8 cellular contexts compared by ENCODE assay signal in the genomic region with DNA sequence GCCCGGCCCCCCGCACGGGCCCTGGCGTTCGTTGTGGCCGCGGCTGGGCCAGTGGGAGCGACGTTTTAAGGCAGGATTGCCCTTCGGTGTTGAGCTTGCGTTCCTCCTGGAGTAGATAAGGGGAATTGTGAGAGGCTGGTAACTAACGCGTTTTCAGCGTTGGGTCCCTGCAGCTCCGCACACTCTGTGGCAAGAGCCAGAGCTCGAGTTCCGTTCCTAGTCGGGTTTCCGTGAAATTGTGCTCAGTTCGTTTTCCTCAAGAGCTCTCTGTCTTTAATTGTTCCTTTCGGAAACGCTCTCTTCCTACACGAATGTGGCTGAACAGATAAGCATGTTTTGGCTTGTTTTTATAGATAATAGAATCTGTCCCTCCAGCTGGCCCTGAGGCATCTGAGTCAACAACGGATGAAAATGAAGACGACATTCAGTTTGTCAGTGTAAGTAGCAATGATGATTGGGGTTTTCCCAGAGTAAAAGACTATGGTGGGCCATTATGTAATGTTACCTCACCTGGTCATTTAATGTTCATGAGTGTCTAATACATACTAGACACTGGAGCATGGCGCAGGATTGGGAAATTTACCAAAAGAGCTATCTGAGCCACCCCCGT. TPM values are rescaled to one million over a fixed set of nuclear protein-coding genes. Genes with fewer than 3 reads are reported as not detected.
DNase-seq lines count a peak whose midpoint lies in the region; ATAC-seq, FAIRE-seq and TF ChIP-seq lines count a peak whose summit lies in the region.
"Not testable (repeated sequence)": the region's sequence is repeated elsewhere in the genome, so short reads cannot be mapped to it uniquely, and the experiment has no call there.

No MANE protein-coding gene starts in this region.

- peak overlapping the region; percentile 88 to 96 (median 90) for H3K4me3 Mint-ChIP-seq in CD4-positive, CD25-positive, alpha-beta regulatory T cell
- not testable (repeated sequence) for H3K4me3 Mint-ChIP-seq in T-helper 17 cell

- peaks cover 43% of the 10 kb centered on the region for H3K79me2 ChIP-seq in keratinocyte (ENCODE audit: control insufficient read depth, insufficient read depth, low read length)

- H3K27ac Mint-ChIP-seq in CD4-positive, CD25-positive, alpha-beta regulatory T cell: peak overlapping the region in 1 of 3 donors; percentile 92
- H3K27ac Mint-ChIP-seq in T-helper 17 cell: peak overlapping the region; percentile 83

- H3K9ac ChIP-seq in keratinocyte (ENCODE audit: control insufficient read depth, extremely low read depth, insufficient read depth, low read length); skeletal muscle tissue (ENCODE audit: low read depth in 1 of 3, low read length in 3 of 3): not testable (repeated sequence)

- ATAC-seq in CD4-positive, CD25-positive, alpha-beta regulatory T cell (ENCODE audit: low read depth in 2 of 2): peak in 1 of 2 donors; percentile 2
- ATAC-seq in GM19328 (IDR thresholded peaks at IDR 0.05; ENCODE audit: unreplicated experiment) (peak; percentile 1), HG02642 (IDR thresholded peaks at IDR 0.05; ENCODE audit: poor library complexity, unreplicated experiment) (peak; percentile 15), HG03354 (IDR thresholded peaks at IDR 0.05; ENCODE audit: poor library complexity, severe bottlenecking, unreplicated experiment) (peak; percentile 22), T-helper 17 cell (peak; percentile 20)

- not testable (repeated sequence) for H2AFZ ChIP-seq in keratinocyte (ENCODE audit: control insufficient read depth, low read length)

- not testable (repeated sequence) for H3K9me1 ChIP-seq in keratinocyte (ENCODE audit: control insufficient read depth, extremely low read depth, insufficient read depth, low read length)

- not testable (repeated sequence) for DNase-seq in CD4-positive, CD25-positive, alpha-beta regulatory T cell; T-helper 17 cell; breast epithelium (ENCODE audit: low spot score in 2 of 2); keratinocyte (ENCODE audit: low read depth, low spot score)

- intact Hi-C loops in breast epithelium (cut with DNase I; ENCODE audit: low total_unique reads): not testable (repeated sequence)

- TF ChIP-seq POLR2A in breast epithelium (IDR thresholded peaks at IDR 0.05): not testable (repeated sequence)

- not testable (repeated sequence) for H3K9me3 ChIP-seq in CD4-positive, CD25-positive, alpha-beta regulatory T cell (ENCODE audit: control insufficient read depth in 2 of 2, low read length in 2 of 2); T-helper 17 cell (ENCODE audit: control insufficient read depth, low read length, poor library complexity, severe bottlenecking); breast epithelium; keratinocyte (ENCODE audit: control insufficient read depth, low read depth, low read length); skeletal muscle tissue (ENCODE audit: control insufficient read depth in 3 of 3, low read length in 3 of 3)

- peak; percentile 100 for FAIRE-seq in keratinocyte (lab: Jason Lieb, UNC)

- not testable (repeated sequence) for H3K36me3 Mint-ChIP-seq in CD4-positive, CD25-positive, alpha-beta regulatory T cell; T-helper 17 cell (ENCODE audit: low read depth)

- not testable (repeated sequence) for H3K36me3 ChIP-seq in CD4-positive, CD25-positive, alpha-beta regulatory T cell (ENCODE audit: control insufficient read depth, insufficient read depth, low read length); breast epithelium; skeletal muscle tissue (ENCODE audit: control insufficient read depth in 3 of 3, insufficient read depth in 3 of 3, low read length in 3 of 3)
- peaks cover 2 to 16% of the 10 kb centered on the region in 2 experiments for H3K36me3 ChIP-seq in keratinocyte (ENCODE audit: control insufficient read depth in 2 of 2, extremely low read depth in 1 of 2, insufficient read depth in 2 of 2, low read length in 2 of 2)

- peak overlapping the region; percentile 76 for H3K27ac ChIP-seq in CD4-positive, CD25-positive, alpha-beta regulatory T cell (ENCODE audit: insufficient read depth, low read length, poor library complexity, severe bottlenecking)
- not testable (repeated sequence) for H3K27ac ChIP-seq in breast epithelium; keratinocyte (ENCODE audit: control insufficient read depth, insufficient read depth, low read length)
- peak overlapping the region; percentile 70 for H3K27ac ChIP-seq in skeletal muscle tissue (ENCODE audit: low read depth, low read length)

- peaks cover 14% of the 10 kb centered on the region for H4K20me1 ChIP-seq in keratinocyte (ENCODE audit: control insufficient read depth, extremely low read depth, insufficient read depth, low read length)

- H3K4me2 ChIP-seq in keratinocyte (ENCODE audit: control insufficient read depth, extremely low read depth, insufficient read depth, low read depth, low read length): not testable (repeated sequence)

- peaks cover 26 to 42% (median 35%) of the 10 kb centered on the region in 4 donors for H3K4me1 Mint-ChIP-seq in CD4-positive, CD25-positive, alpha-beta regulatory T cell
- peaks cover 33% of the 10 kb centered on the region for H3K4me1 Mint-ChIP-seq in T-helper 17 cell

- dilution Hi-C loops in keratinocyte (cut with MboI; ENCODE audit: extremely low pct_ligation_motif_present, low sequenced_read_pairs): not testable (repeated sequence)

- not testable (repeated sequence) for H3K9me3 Mint-ChIP-seq in CD4-positive, CD25-positive, alpha-beta regulatory T cell

- not testable (repeated sequence) for H3K27me3 Mint-ChIP-seq in CD4-positive, CD25-positive, alpha-beta regulatory T cell; T-helper 17 cell

- H3K4me1 ChIP-seq in CD4-positive, CD25-positive, alpha-beta regulatory T cell (ENCODE audit: control insufficient read depth, insufficient read depth, low read length, poor library complexity, severe bottlenecking): peaks cover 36% of the 10 kb centered on the region
- H3K4me1 ChIP-seq in breast epithelium: not testable (repeated sequence)
- H3K4me1 ChIP-seq in keratinocyte (ENCODE audit: control insufficient read depth, extremely low read depth, insufficient read depth, low read length) (peaks cover 29% of the 10 kb centered on the region), skeletal muscle tissue (ENCODE audit: control insufficient read depth in 3 of 3, insufficient read depth in 3 of 3, low read length in 3 of 3) (peaks cover 6 to 13% (median 10%) of the 10 kb centered on the region in 3 donors)

- not testable (repeated sequence) for TF ChIP-seq CTCF in breast epithelium (IDR thresholded peaks at IDR 0.05); keratinocyte (optimal IDR thresholded peaks at IDR 0.05 in 1 of 3, IDR thresholded peaks at IDR 0.05 in 1 of 3, conservative IDR thresholded peaks at IDR 0.05 in 1 of 3; ENCODE audit: extremely low read depth in 1 of 3, insufficient read depth in 2 of 3, low read length in 3 of 3)

- H3K27me3 ChIP-seq in CD4-positive, CD25-positive, alpha-beta regulatory T cell (ENCODE audit: control insufficient read depth, insufficient read depth, low read length); breast epithelium; keratinocyte (ENCODE audit: control insufficient read depth, extremely low read depth, insufficient read depth, low read length); skeletal muscle tissue (ENCODE audit: control insufficient read depth in 3 of 3, insufficient read depth in 3 of 3, low read length in 3 of 3): not testable (repeated sequence)

- not testable (repeated sequence) for H3K4me3 ChIP-seq in CD4-positive, CD25-positive, alpha-beta regulatory T cell (ENCODE audit: low read depth, low read length); skeletal muscle tissue (ENCODE audit: low read length in 3 of 3)
- H3K4me3 ChIP-seq in breast epithelium (peak overlapping the region; percentile 49 to 66 (median 54)), keratinocyte (ENCODE audit: control insufficient read depth in 2 of 3, extremely low read depth in 1 of 3, insufficient read depth in 2 of 3, low read depth in 1 of 3, low read length in 3 of 3) (peak overlapping the region in 1 of 3 experiments; percentile 61)

RNA-seq across cellular contexts. Expression of gene ZNF451, which starts 0.6 kb away (rescaled TPM):
- total RNA-seq in CD4-positive, CD25-positive, alpha-beta regulatory T cell: 148 TPM
- 10 to 100 TPM; 28.2 to 34.3 (median 31.2) TPM for polyA plus RNA-seq in CD4-positive, CD25-positive, alpha-beta regulatory T cell
- total RNA-seq in T-helper 17 cell (100 to 1,000 TPM; 131 to 142 TPM), breast epithelium (10 to 100 TPM; 72.3 to 95.1 (median 77.7) TPM), skeletal muscle tissue (56.9 TPM)
- 22.1 to 32.1 TPM (median 26.1 TPM) in 3 replicates for polyA plus RNA-seq in keratinocyte
- 42.4 TPM for polyA plus RNA-seq in keratinocyte (2011; ENCODE audit: low read depth)
- polyA plus RNA-seq in keratinocyte (2011; cell fraction: cytosol; rRNA removed): 7.9 and 16.7 TPM in 2 replicates
- polyA plus RNA-seq in keratinocyte (2011; cell fraction: nucleus; rRNA removed): 38.7 and 51.7 TPM in 2 replicates
- polyA plus RNA-seq in keratinocyte (2012; ENCODE audit: low replicate concordance): 12.3 and 13.6 TPM in 2 replicates
- 21.9 to 92.5 TPM (median 66.7 TPM) in 3 replicates for polyA minus RNA-seq in keratinocyte
- 28.8 TPM for polyA minus RNA-seq in keratinocyte (2011; cell fraction: cytosol; rRNA and poly(A)+ RNA removed)
- polyA minus RNA-seq in keratinocyte (2011; cell fraction: nucleus; rRNA and poly(A)+ RNA removed): 93.3 and 176 TPM in 2 replicates

RNA-seq across cellular contexts. Expression of gene KIAA1586, which starts 44.1 kb away (rescaled TPM):
- total RNA-seq in CD4-positive, CD25-positive, alpha-beta regulatory T cell: 19.2 TPM
- polyA plus RNA-seq in CD4-positive, CD25-positive, alpha-beta regulatory T cell: 1 to 10 TPM; 7.4 to 9.4 (median 7.5) TPM
- total RNA-seq in T-helper 17 cell (10 to 100 TPM; 11.9 to 17.3 TPM), breast epithelium (10 to 100 TPM in 1 of 3 donors, 1 to 10 TPM in 2; 7.9 to 10.7 (median 8.8) TPM), skeletal muscle tissue (15.7 TPM)
- 3.0 to 8.2 TPM (median 3.7 TPM) in 3 replicates for polyA plus RNA-seq in keratinocyte
- 11.4 TPM for polyA plus RNA-seq in keratinocyte (2011; ENCODE audit: low read depth)
- polyA plus RNA-seq in keratinocyte (2011; cell fraction: cytosol; rRNA removed): 2.7 and 5.2 TPM in 2 replicates
- polyA plus RNA-seq in keratinocyte (2011; cell fraction: nucleus; rRNA removed): 3.3 and 5.5 TPM in 2 replicates
- 2.5 and 6.2 TPM in 2 replicates for polyA plus RNA-seq in keratinocyte (2012; ENCODE audit: low replicate concordance)
- 0.79 to 2.8 TPM in 2 of 3 replicates, not detected in the other for polyA minus RNA-seq in keratinocyte
- polyA minus RNA-seq in keratinocyte (2011; cell fraction: cytosol; rRNA and poly(A)+ RNA removed): 2.5 TPM
- 2.3 and 6.8 TPM in 2 replicates for polyA minus RNA-seq in keratinocyte (2011; cell fraction: nucleus; rRNA and poly(A)+ RNA removed)
